25 cellular contexts compared by ENCODE assay signal in the genomic region with DNA sequence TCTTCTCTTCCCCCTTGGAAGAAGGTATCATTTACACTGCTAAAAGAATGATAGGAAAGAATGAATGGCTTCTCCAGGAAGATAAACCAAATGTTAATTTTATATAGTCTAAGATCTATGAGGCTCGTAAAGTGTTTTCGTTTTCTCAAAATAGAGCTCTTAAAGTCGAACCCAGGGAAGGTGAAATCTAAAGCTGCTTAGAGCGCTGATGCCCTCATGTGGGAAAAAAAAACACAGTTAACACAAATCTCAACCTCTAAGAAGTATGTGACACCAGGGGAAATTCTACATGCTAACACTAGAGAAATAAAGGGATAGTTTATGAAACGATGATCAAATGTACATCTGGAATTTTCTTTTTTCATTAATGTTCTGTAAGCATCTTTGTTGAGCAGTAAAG.
DNase-seq lines count a peak whose midpoint lies in the region; ATAC-seq and TF ChIP-seq lines count a peak whose summit lies in the region.
"Had no signal": no experiment of that assay in that cellular context is flagged by ENCODE, and none has a peak within 500 bp of the region (broad histone marks: within the 10 kb centered on the region; RNA-seq: fewer than 3 reads in every experiment).

No MANE protein-coding gene starts in this region.

- H3K27me3 Mint-ChIP-seq in type B pancreatic cell: no peaks in the 10 kb centered on the region
- H3K27me3 Mint-ChIP-seq: activated T-cell treated with anti-CD3 and anti-CD28 coated beads, Interleukin-2, amount 50 U/mL, for 24 hours had no signal

- no peaks in the 10 kb centered on the region for H3K36me3 Mint-ChIP-seq in type B pancreatic cell
- H3K36me3 Mint-ChIP-seq: CD14-positive monocyte had no signal

- no peaks in the 10 kb centered on the region for H3K4me1 Mint-ChIP-seq in type B pancreatic cell (ENCODE audit: unreplicated experiment)
- H3K4me1 Mint-ChIP-seq: CD14-positive monocyte had no signal

- TF ChIP-seq CTCF in VCaP (conservative IDR thresholded peaks at IDR 0.05) (peak; percentile 75), type B pancreatic cell (conservative IDR thresholded peaks at IDR 0.05) (peak; percentile 44), GM20000 (IDR thresholded peaks at IDR 0.05; ENCODE audit: extremely low read depth, missing control alignments) (no peak)

- H3K27ac Mint-ChIP-seq in type B pancreatic cell: no peak overlapping the region
- H3K27ac Mint-ChIP-seq: activated T-cell treated with anti-CD3 and anti-CD28 coated beads, Interleukin-2, amount 50 U/mL, for 24 hours; CD14-positive monocyte had no signal

- no peak overlapping the region for H3K27ac ChIP-seq in VCaP
- H3K27ac ChIP-seq: adrenal gland, breast epithelium, ovary had no signal

- no peak overlapping the region for H3K4me3 Mint-ChIP-seq in type B pancreatic cell
- H3K4me3 Mint-ChIP-seq: activated T-cell treated with anti-CD3 and anti-CD28 coated beads, Interleukin-2, amount 50 U/mL, for 24 hours; CD14-positive monocyte had no signal

- ATAC-seq in GM21786 (IDR thresholded peaks at IDR 0.05; ENCODE audit: unreplicated experiment): no peak
- ATAC-seq: K562, right cardiac atrium had no signal

- no peaks in the 10 kb centered on the region for H3K9me3 Mint-ChIP-seq in type B pancreatic cell

- DNase-seq in NCI-H82 (lab: John Stamatoyannopoulos, UW) (peak; percentile 22), NCI-H82 treated with DMSO at 0.1 percent for 48 hours (lab: John Stamatoyannopoulos, UW; ENCODE audit: unreplicated experiment) (no peak), NCI-H2171 treated with DMSO at 0.1 percent for 48 hours (lab: John Stamatoyannopoulos, UW) (peak; percentile 53), type B pancreatic cell (ENCODE audit: extremely low spot score, unreplicated experiment) (no peak), GM20000 (ENCODE audit: low spot score) (no peak), NCI-H2029 treated with DMSO at 0.1 percent for 48 hours (lab: John Stamatoyannopoulos, UW) (no peak)
- DNase-seq: activated CD4-positive, alpha-beta T cell treated with anti-CD3 and anti-CD28 coated beads for 1 hour; activated naive CD4-positive, alpha-beta T cell; activated T-cell treated with anti-CD3 and anti-CD28 coated beads, Interleukin-2, amount 50 U/mL, for 24 hours; adrenal gland; cortex of kidney; GDM1; H7; MV-4-11; NCI-H1930; NCI-H446 treated with DMSO at 0.1 percent for 48 hours; ovary; right cardiac atrium; Right ventricle myocardium superior; stimulated activated CD8-positive, alpha-beta memory T cell treated with anti-CD3 and anti-CD28 coated beads, Interleukin-4, amount 100 ng/mL, for 48 hours had no signal

Comparison
In these comparisons a context has a peak if more than half of its experiments do, and no peak if none do; other contexts are left out.
1. DNase-seq: peak in NCI-H82 (single experiment) and NCI-H2171 treated with DMSO at 0.1 percent for 48 hours (single experiment); none in NCI-H82 treated with DMSO at 0.1 percent for 48 hours (single experiment), type B pancreatic cell (single experiment), GM20000 (single experiment) and NCI-H2029 treated with DMSO at 0.1 percent for 48 hours (single experiment).